1 cellular context compared by ENCODE assay signal in genomic region chr3:140822381-140823047, GRCh38.
TF ChIP-seq lines count a peak whose summit lies in the region.

No MANE protein-coding gene starts in this region.

TF ChIP-seq in HepG2, 621 proteins besides CTCF, POLR2A, EP300 and RAD21 (continued from another document):
- TF ChIP-seq, protein P1, sequence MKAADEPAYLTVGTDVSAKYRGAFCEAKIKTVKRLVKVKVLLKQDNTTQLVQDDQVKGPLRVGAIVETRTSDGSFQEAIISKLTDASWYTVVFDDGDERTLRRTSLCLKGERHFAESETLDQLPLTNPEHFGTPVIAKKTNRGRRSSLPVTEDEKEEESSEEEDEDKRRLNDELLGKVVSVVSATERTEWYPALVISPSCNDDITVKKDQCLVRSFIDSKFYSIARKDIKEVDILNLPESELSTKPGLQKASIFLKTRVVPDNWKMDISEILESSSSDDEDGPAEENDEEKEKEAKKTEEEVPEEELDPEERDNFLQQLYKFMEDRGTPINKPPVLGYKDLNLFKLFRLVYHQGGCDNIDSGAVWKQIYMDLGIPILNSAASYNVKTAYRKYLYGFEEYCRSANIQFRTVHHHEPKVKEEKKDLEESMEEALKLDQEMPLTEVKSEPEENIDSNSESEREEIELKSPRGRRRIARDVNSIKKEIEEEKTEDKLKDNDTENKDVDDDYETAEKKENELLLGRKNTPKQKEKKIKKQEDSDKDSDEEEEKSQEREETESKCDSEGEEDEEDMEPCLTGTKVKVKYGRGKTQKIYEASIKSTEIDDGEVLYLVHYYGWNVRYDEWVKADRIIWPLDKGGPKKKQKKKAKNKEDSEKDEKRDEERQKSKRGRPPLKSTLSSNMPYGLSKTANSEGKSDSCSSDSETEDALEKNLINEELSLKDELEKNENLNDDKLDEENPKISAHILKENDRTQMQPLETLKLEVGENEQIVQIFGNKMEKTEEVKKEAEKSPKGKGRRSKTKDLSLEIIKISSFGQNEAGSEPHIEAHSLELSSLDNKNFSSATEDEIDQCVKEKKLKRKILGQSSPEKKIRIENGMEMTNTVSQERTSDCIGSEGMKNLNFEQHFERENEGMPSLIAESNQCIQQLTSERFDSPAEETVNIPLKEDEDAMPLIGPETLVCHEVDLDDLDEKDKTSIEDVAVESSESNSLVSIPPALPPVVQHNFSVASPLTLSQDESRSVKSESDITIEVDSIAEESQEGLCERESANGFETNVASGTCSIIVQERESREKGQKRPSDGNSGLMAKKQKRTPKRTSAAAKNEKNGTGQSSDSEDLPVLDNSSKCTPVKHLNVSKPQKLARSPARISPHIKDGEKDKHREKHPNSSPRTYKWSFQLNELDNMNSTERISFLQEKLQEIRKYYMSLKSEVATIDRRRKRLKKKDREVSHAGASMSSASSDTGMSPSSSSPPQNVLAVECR (CRISPR knock-in tag; IDR thresholded peaks at IDR 0.05; ENCODE audit: borderline replicate concordance): no peak
- TF ChIP-seq GABPA (IDR thresholded peaks at IDR 0.05; ENCODE audit: low read depth, low read length) (no peak), GABPA (CRISPR knock-in tag; IDR thresholded peaks at IDR 0.05; ENCODE audit: low read depth) (no peak), RFX5 (IDR thresholded peaks at IDR 0.05; ENCODE audit: low read depth, low read length) (peak; percentile 27; the same call in 1 of the 2 replicates), U2AF2 (IDR thresholded peaks at IDR 0.05; ENCODE audit: low read depth, low read length) (no peak), BCL6 (CRISPR knock-in tag; IDR thresholded peaks at IDR 0.05) (peak; percentile 24; the same call in 1 of the 2 replicates), ZNF543 (CRISPR knock-in tag; IDR thresholded peaks at IDR 0.05) (no peak), ZNF276 (CRISPR knock-in tag; IDR thresholded peaks at IDR 0.05; ENCODE audit: low read depth) (no peak), ATF7-NPFF (CRISPR knock-in tag; IDR thresholded peaks at IDR 0.05; ENCODE audit: low read depth) (no peak), ZBTB44 (CRISPR knock-in tag; IDR thresholded peaks at IDR 0.05) (no peak), ZNF292 (CRISPR knock-in tag; IDR thresholded peaks at IDR 0.05; ENCODE audit: borderline replicate concordance, low read depth) (no peak), ZNF431 (CRISPR knock-in tag; IDR thresholded peaks at IDR 0.05; ENCODE audit: borderline replicate concordance, low read depth) (no peak), MTF1 (CRISPR knock-in tag; IDR thresholded peaks at IDR 0.05) (no peak), ZSCAN12 (CRISPR knock-in tag; IDR thresholded peaks at IDR 0.05) (no peak), STAT6 (CRISPR knock-in tag; IDR thresholded peaks at IDR 0.05; ENCODE audit: borderline replicate concordance) (no peak), ZBTB7B (CRISPR knock-in tag; IDR thresholded peaks at IDR 0.05) (no peak), ZSCAN31 (CRISPR knock-in tag; IDR thresholded peaks at IDR 0.05; ENCODE audit: low read depth) (no peak), MAFG (CRISPR knock-in tag; IDR thresholded peaks at IDR 0.05) (0 out of 2 replicates have a peak, but pooled peaks have one; percentile 60), HNRNPK (IDR thresholded peaks at IDR 0.05; ENCODE audit: low read depth, low read length, poor library complexity, severe bottlenecking) (no peak), SRSF4 (IDR thresholded peaks at IDR 0.05; ENCODE audit: low read depth, low read length, poor library complexity, severe bottlenecking) (no peak), HOXA9 (CRISPR knock-in tag; IDR thresholded peaks at IDR 0.05; ENCODE audit: borderline replicate concordance) (no peak), POLR2AphosphoS5 (IDR thresholded peaks at IDR 0.05; ENCODE audit: low read depth, low read length) (no peak), FOXA3 (CRISPR knock-in tag; IDR thresholded peaks at IDR 0.05) (peak; percentile 63), ZMYM3 (CRISPR knock-in tag; IDR thresholded peaks at IDR 0.05) (no peak), ZNF160 (CRISPR knock-in tag; IDR thresholded peaks at IDR 0.05) (no peak), ZNF552 (CRISPR knock-in tag; IDR thresholded peaks at IDR 0.05; ENCODE audit: borderline replicate concordance) (no peak), SOX5 (CRISPR knock-in tag; IDR thresholded peaks at IDR 0.05; ENCODE audit: borderline replicate concordance) (peak; percentile 28; the same call in 1 of the 2 replicates), ZC3H13 (CRISPR knock-in tag; IDR thresholded peaks at IDR 0.05) (no peak), MXI1 (IDR thresholded peaks at IDR 0.05; ENCODE audit: borderline replicate concordance, low read depth, low read length) (no peak), PAXIP1 (CRISPR knock-in tag; conservative IDR thresholded peaks at IDR 0.05) (0 out of 2 replicates have a peak, but pooled peaks have one; percentile 28), ZNF451 (CRISPR knock-in tag; IDR thresholded peaks at IDR 0.05) (no peak), PITX1 (CRISPR knock-in tag; IDR thresholded peaks at IDR 0.05) (no peak), RFXANK (CRISPR knock-in tag; IDR thresholded peaks at IDR 0.05) (no peak), ZC3H4 (CRISPR knock-in tag; IDR thresholded peaks at IDR 0.05; ENCODE audit: borderline replicate concordance) (no peak), PRMT3 (CRISPR knock-in tag; IDR thresholded peaks at IDR 0.05; ENCODE audit: borderline replicate concordance, low read depth) (no peak), HES4 (CRISPR knock-in tag; IDR thresholded peaks at IDR 0.05; ENCODE audit: borderline replicate concordance) (no peak), NFKB2 (CRISPR knock-in tag; IDR thresholded peaks at IDR 0.05; ENCODE audit: borderline replicate concordance) (no peak), HNF4A (CRISPR knock-in tag; IDR thresholded peaks at IDR 0.05) (peak; percentile 52), MAFF (IDR thresholded peaks at IDR 0.05; ENCODE audit: low read depth, low read length) (peak; percentile 99), JDP2 (CRISPR knock-in tag; IDR thresholded peaks at IDR 0.05; ENCODE audit: borderline replicate concordance) (no peak)
- TF ChIP-seq, protein P2, sequence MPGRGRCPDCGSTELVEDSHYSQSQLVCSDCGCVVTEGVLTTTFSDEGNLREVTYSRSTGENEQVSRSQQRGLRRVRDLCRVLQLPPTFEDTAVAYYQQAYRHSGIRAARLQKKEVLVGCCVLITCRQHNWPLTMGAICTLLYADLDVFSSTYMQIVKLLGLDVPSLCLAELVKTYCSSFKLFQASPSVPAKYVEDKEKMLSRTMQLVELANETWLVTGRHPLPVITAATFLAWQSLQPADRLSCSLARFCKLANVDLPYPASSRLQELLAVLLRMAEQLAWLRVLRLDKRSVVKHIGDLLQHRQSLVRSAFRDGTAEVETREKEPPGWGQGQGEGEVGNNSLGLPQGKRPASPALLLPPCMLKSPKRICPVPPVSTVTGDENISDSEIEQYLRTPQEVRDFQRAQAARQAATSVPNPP (CRISPR knock-in tag; IDR thresholded peaks at IDR 0.05): no peak
- TF ChIP-seq, protein P3, sequence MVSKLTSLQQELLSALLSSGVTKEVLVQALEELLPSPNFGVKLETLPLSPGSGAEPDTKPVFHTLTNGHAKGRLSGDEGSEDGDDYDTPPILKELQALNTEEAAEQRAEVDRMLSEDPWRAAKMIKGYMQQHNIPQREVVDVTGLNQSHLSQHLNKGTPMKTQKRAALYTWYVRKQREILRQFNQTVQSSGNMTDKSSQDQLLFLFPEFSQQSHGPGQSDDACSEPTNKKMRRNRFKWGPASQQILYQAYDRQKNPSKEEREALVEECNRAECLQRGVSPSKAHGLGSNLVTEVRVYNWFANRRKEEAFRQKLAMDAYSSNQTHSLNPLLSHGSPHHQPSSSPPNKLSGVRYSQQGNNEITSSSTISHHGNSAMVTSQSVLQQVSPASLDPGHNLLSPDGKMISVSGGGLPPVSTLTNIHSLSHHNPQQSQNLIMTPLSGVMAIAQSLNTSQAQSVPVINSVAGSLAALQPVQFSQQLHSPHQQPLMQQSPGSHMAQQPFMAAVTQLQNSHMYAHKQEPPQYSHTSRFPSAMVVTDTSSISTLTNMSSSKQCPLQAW (CRISPR knock-in tag; IDR thresholded peaks at IDR 0.05): no peak
- TF ChIP-seq, protein P4, sequence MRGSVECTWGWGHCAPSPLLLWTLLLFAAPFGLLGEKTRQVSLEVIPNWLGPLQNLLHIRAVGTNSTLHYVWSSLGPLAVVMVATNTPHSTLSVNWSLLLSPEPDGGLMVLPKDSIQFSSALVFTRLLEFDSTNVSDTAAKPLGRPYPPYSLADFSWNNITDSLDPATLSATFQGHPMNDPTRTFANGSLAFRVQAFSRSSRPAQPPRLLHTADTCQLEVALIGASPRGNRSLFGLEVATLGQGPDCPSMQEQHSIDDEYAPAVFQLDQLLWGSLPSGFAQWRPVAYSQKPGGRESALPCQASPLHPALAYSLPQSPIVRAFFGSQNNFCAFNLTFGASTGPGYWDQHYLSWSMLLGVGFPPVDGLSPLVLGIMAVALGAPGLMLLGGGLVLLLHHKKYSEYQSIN (CRISPR knock-in tag; IDR thresholded peaks at IDR 0.05; ENCODE audit: borderline replicate concordance): no peak
- TF ChIP-seq, protein P5, sequence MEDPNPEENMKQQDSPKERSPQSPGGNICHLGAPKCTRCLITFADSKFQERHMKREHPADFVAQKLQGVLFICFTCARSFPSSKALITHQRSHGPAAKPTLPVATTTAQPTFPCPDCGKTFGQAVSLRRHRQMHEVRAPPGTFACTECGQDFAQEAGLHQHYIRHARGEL (CRISPR knock-in tag; IDR thresholded peaks at IDR 0.05): no peak
